In genomic region chr11:111918390-111919256, GRCh38 we compare ENCODE assay signal across 8 cellular contexts. TPM values are rescaled to one million over a fixed set of nuclear protein-coding genes. Genes with fewer than 3 reads are reported as not detected.
DNase-seq lines count a peak whose midpoint lies in the region; ATAC-seq and TF ChIP-seq lines count a peak whose summit lies in the region.

A gene with protein sequence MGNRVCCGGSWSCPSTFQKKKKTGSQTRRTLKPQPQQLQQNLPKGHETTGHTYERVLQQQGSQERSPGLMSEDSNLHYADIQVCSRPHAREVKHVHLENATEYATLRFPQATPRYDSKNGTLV (plus strand): TSS chr11:111918913. CDS start chr11:111918973, 60 bp downstream.

- TF ChIP-seq CTCF in VCaP (conservative IDR thresholded peaks at IDR 0.05): peak; percentile 22; the same call in 1 of the 2 replicates
- no peak for TF ChIP-seq CTCF in tibial nerve (IDR thresholded peaks at IDR 0.05)
- TF ChIP-seq CTCF in CD14-positive monocyte (IDR thresholded peaks at IDR 0.05): no peak

- H3K4me3 ChIP-seq in tibial nerve: peak within 1 kb of the TSS in 1 of 4 donors; percentile 11

- H3K4me3 Mint-ChIP-seq in activated naive CD8-positive, alpha-beta T cell treated with anti-CD3 and anti-CD28 coated beads for 36 hours: no peak within 1 kb of the TSS
- H3K4me3 Mint-ChIP-seq in CD14-positive monocyte: no peak within 1 kb of the TSS

- H3K4me1 Mint-ChIP-seq in activated naive CD8-positive, alpha-beta T cell treated with anti-CD3 and anti-CD28 coated beads for 36 hours: peaks cover 2% of the 10 kb centered on the region
- H3K4me1 Mint-ChIP-seq in CD14-positive monocyte: peaks cover 19% of the 10 kb centered on the region

- no peaks in the 10 kb centered on the region for H3K9me3 Mint-ChIP-seq in activated naive CD8-positive, alpha-beta T cell treated with anti-CD3 and anti-CD28 coated beads for 36 hours
- H3K9me3 Mint-ChIP-seq in CD14-positive monocyte: peaks cover 0 to 2% (median 0%) of the 10 kb centered on the region in 7 donors

- H3K27ac Mint-ChIP-seq in activated naive CD8-positive, alpha-beta T cell treated with anti-CD3 and anti-CD28 coated beads for 36 hours: no peak within 1 kb of the TSS
- no peak within 1 kb of the TSS for H3K27ac Mint-ChIP-seq in CD14-positive monocyte

- peaks cover 27% of the 10 kb centered on the region for H3K27me3 Mint-ChIP-seq in activated naive CD8-positive, alpha-beta T cell treated with anti-CD3 and anti-CD28 coated beads for 36 hours
- peaks cover 19 to 31% (median 24%) of the 10 kb centered on the region in 3 donors for H3K27me3 Mint-ChIP-seq in CD14-positive monocyte (ENCODE audit: low read depth in 3 of 3)

- H3K27me3 ChIP-seq in tibial nerve: no peaks in the 10 kb centered on the region

- TF ChIP-seq POLR2A in tibial nerve (IDR thresholded peaks at IDR 0.05): no peak

- DNase-seq in NCI-H2227 (lab: John Stamatoyannopoulos, UW; ENCODE audit: unreplicated experiment): peak; percentile 7
- no peak for DNase-seq in NCI-H2227 treated with DMSO at 0.1 percent for 48 hours (lab: John Stamatoyannopoulos, UW)
- DNase-seq in islet precursor cell: peak; percentile 89
- DNase-seq in tibial nerve (ENCODE audit: low spot score in 2 of 2): no peak
- DNase-seq in activated naive CD8-positive, alpha-beta T cell treated with anti-CD3 and anti-CD28 coated beads for 36 hours: no peak
- DNase-seq in CD14-positive monocyte (ENCODE audit: low spot score): no peak

- no peak for ATAC-seq in HG03469 (IDR thresholded peaks at IDR 0.05; ENCODE audit: unreplicated experiment)

- H3K36me3 Mint-ChIP-seq in activated naive CD8-positive, alpha-beta T cell treated with anti-CD3 and anti-CD28 coated beads for 36 hours: no peaks in the 10 kb centered on the region
- H3K36me3 Mint-ChIP-seq in CD14-positive monocyte: no peaks in the 10 kb centered on the region

- WGBS in tibial nerve, 2 donors: 65 to 67% methylated on average over 19 of the region's 19 CpGs

- H3K36me3 ChIP-seq in tibial nerve: no peaks in the 10 kb centered on the region

- peaks cover 0 to 42% (median 11%) of the 10 kb centered on the region in 4 donors for H3K4me1 ChIP-seq in tibial nerve

- no peaks in the 10 kb centered on the region for H3K9me3 ChIP-seq in tibial nerve

- peak within 1 kb of the TSS; percentile 88 for H3K27ac ChIP-seq in VCaP
- peak within 1 kb of the TSS; percentile 38 to 57 (median 44) for H3K27ac ChIP-seq in tibial nerve

- TF ChIP-seq EP300 in tibial nerve (IDR thresholded peaks at IDR 0.05): no peak

- intact Hi-C loops in CD14-positive monocyte (cut with micrococcal nuclease): no loop called here

RNA-seq across cellular contexts. Expression of the gene that starts here (rescaled TPM):
- 1 to 10 TPM in 2 of 4 donors, not detected in 2; 5.0 to 6.9 TPM for total RNA-seq in tibial nerve
- not detected for total RNA-seq in activated naive CD8-positive, alpha-beta T cell treated with anti-CD3 and anti-CD28 coated beads for 36 hours
- polyA plus RNA-seq in CD14-positive monocyte: not detected

Comparison
In these comparisons a context has a peak if more than half of its experiments do, and no peak if none do; other contexts are left out.
1. DNase-seq: peak in NCI-H2227 (single experiment) and islet precursor cell (single experiment); none in NCI-H2227 treated with DMSO at 0.1 percent for 48 hours (single experiment), tibial nerve (0 of 2), activated naive CD8-positive, alpha-beta T cell treated with anti-CD3 and anti-CD28 coated beads for 36 hours (single experiment) and CD14-positive monocyte (single experiment).